In genomic region chr2:118340103-118340502, GRCh38 we compare ENCODE assay signal across 19 cellular contexts.
"Had no signal": no experiment of that assay in that cellular context is flagged by ENCODE, and none has a peak within 500 bp of the region (broad histone marks: within the 10 kb centered on the region; RNA-seq: fewer than 3 reads in every experiment).

No MANE protein-coding gene starts in this region.

- H3K27ac Mint-ChIP-seq: dendritic cell treated with granulocyte-macrophage colony-stimulating factor and Interleukin-4, amounts not matched to agents 40 ng/mL and 50 ng/mL, for 4 days; naive B cell; nephron; stimulated activated memory B cell treated with anti-CD40 and anti-IgM and Interleukin-4, amounts not matched to agents 10 μg/mL and 1 μg/mL and 100 μg/mL, for 72 hours; stimulated activated naive CD8-positive, alpha-beta T cell treated with anti-CD3 and anti-CD28 coated beads, Interleukin-15, Interleukin-2, amounts not matched to agents 100 ng/mL and 50 ng/mL, for 24 hours had no signal

- H3K36me3 ChIP-seq: neutrophil, right lobe of liver, tibial artery, upper lobe of left lung, vagina had no signal

- ATAC-seq: foreskin keratinocyte; left cardiac atrium; left ventricle myocardium superior; psoas muscle; right lobe of liver; stimulated activated memory B cell treated with anti-CD40 and anti-IgM and Interleukin-4, amounts not matched to agents 10 μg/mL and 1 μg/mL and 100 μg/mL, for 72 hours had no signal

- H3K4me3 Mint-ChIP-seq: dendritic cell treated with granulocyte-macrophage colony-stimulating factor and Interleukin-4, amounts not matched to agents 40 ng/mL and 50 ng/mL, for 4 days; naive B cell; nephron; stimulated activated memory B cell treated with anti-CD40 and anti-IgM and Interleukin-4, amounts not matched to agents 10 μg/mL and 1 μg/mL and 100 μg/mL, for 72 hours; stimulated activated naive CD8-positive, alpha-beta T cell treated with anti-CD3 and anti-CD28 coated beads, Interleukin-15, Interleukin-2, amounts not matched to agents 100 ng/mL and 50 ng/mL, for 24 hours had no signal

- H3K27ac ChIP-seq: foreskin keratinocyte, neutrophil, psoas muscle, right lobe of liver, tibial artery, upper lobe of left lung, vagina had no signal

- H3K9me3 ChIP-seq: neutrophil, right lobe of liver, vagina had no signal

- H3K4me1 ChIP-seq: foreskin keratinocyte, psoas muscle, right lobe of liver, tibial artery, upper lobe of left lung, vagina had no signal

- H3K27me3 ChIP-seq: right lobe of liver, tibial artery, upper lobe of left lung, vagina had no signal

- H3K4me3 ChIP-seq: lung, psoas muscle, right lobe of liver, tibial artery, upper lobe of left lung, vagina had no signal

- DNase-seq: foreskin keratinocyte; kidney; left cardiac atrium; left ventricle myocardium superior; mesenchymal stem cell; naive B cell; psoas muscle; retina; right lobe of liver; stimulated activated CD4-positive, alpha-beta T cell treated with anti-CD3 and anti-CD28 coated beads, Interleukin-4, amount 100 ng/mL, for 24 hours; tibial artery; upper lobe of left lung had no signal

- H3K36me3 Mint-ChIP-seq: stimulated activated memory B cell treated with anti-CD40 and anti-IgM and Interleukin-4, amounts not matched to agents 10 μg/mL and 1 μg/mL and 100 μg/mL, for 72 hours had no signal

- H3K4me1 Mint-ChIP-seq: naive B cell; nephron; stimulated activated memory B cell treated with anti-CD40 and anti-IgM and Interleukin-4, amounts not matched to agents 10 μg/mL and 1 μg/mL and 100 μg/mL, for 72 hours had no signal
